In genomic region chr10:86865011-86865689, GRCh38 we compare ENCODE assay signal across 8 cellular contexts.
DNase-seq lines count a peak whose midpoint lies in the region; ATAC-seq and TF ChIP-seq lines count a peak whose summit lies in the region.
"Not testable (repeated sequence)": the region's sequence is repeated elsewhere in the genome, so short reads cannot be mapped to it uniquely, and the experiment has no call there.

No MANE protein-coding gene starts in this region.

- H3K27me3 ChIP-seq in A673 (replicated peaks; ENCODE audit: insufficient read depth, low read depth, low read length, poor library complexity); HUES48 (ENCODE audit: control insufficient read depth, insufficient read depth, low read length); WERI-Rb-1 (ENCODE audit: insufficient read depth, low read depth, severe bottlenecking); transverse colon: not testable (repeated sequence)

- not testable (repeated sequence) for H3K36me3 Mint-ChIP-seq in central memory CD8-positive, alpha-beta T cell (ENCODE audit: insufficient read depth); glutamatergic neuron (ENCODE audit: unreplicated experiment); osteocyte (ENCODE audit: unreplicated experiment)

- H3K27me3 Mint-ChIP-seq in central memory CD8-positive, alpha-beta T cell; glutamatergic neuron (ENCODE audit: unreplicated experiment); osteocyte (ENCODE audit: unreplicated experiment): not testable (repeated sequence)

- not testable (repeated sequence) for H3K9me3 ChIP-seq in A673 (ENCODE audit: low read depth, low read length, poor library complexity, severe bottlenecking); HUES48 (ENCODE audit: control insufficient read depth, insufficient read depth, low read length); WERI-Rb-1 (ENCODE audit: severe bottlenecking); transverse colon

- WGBS in transverse colon (ENCODE audit: low coverage in 1 of 2), 2 donors = 67 to 70% methylated on average over 11 of the region's 11 CpGs

- DNase-seq in A673 (ENCODE audit: low spot score); WERI-Rb-1; central memory CD8-positive, alpha-beta T cell (ENCODE audit: low spot score in 2 of 2); glutamatergic neuron; osteocyte (ENCODE audit: extremely low spot score, unreplicated experiment): not testable (repeated sequence)
- DNase-seq in islet precursor cell (peak; percentile 55), transverse colon (peak; percentile 12)

- not testable (repeated sequence) for H3K4me3 Mint-ChIP-seq in central memory CD8-positive, alpha-beta T cell; osteocyte (ENCODE audit: unreplicated experiment)
- H3K4me3 Mint-ChIP-seq in glutamatergic neuron (ENCODE audit: unreplicated experiment) = peak overlapping the region; percentile 27

- not testable (repeated sequence) for BruUV-seq in A673 (replicated peaks; lab: Mats Ljungman, UMichigan)

- not testable (repeated sequence) for H3K36me3 ChIP-seq in A673 (ENCODE audit: insufficient read depth, low read length, poor library complexity, severe bottlenecking); HUES48 (ENCODE audit: control insufficient read depth, insufficient read depth, low read length); WERI-Rb-1; transverse colon

- H3K4me1 ChIP-seq in A673 (ENCODE audit: insufficient read depth, low read length, poor library complexity, severe bottlenecking) (peaks cover 70% of the 10 kb centered on the region), HUES48 (ENCODE audit: control insufficient read depth, insufficient read depth, low read length) (peaks cover 73% of the 10 kb centered on the region), transverse colon (peaks cover 0 to 38% (median 23%) of the 10 kb centered on the region in 4 donors)

- CTCF ChIA-PET in A673 (lab: Charles Lee) = not testable (repeated sequence)

- not testable (repeated sequence) for ATAC-seq in central memory CD8-positive, alpha-beta T cell (replicated peaks; ENCODE audit: extremely low read depth, poor library complexity, severe bottlenecking)

- peak overlapping the region; percentile 27 for H3K27ac Mint-ChIP-seq in central memory CD8-positive, alpha-beta T cell (ENCODE audit: low read depth)
- H3K27ac Mint-ChIP-seq in glutamatergic neuron (ENCODE audit: unreplicated experiment) (peak overlapping the region; percentile 57), osteocyte (ENCODE audit: unreplicated experiment) (peak overlapping the region; percentile 63)

- POLR2A ChIA-PET in A673 (lab: Charles Lee; ENCODE audit: low non-redundant PET) = interaction anchor here (0.6 kb wide), 1 partner anchor 38 kb away, joined by 4 read pairs; no protein-coding TSS in a partner anchor

- not testable (repeated sequence) for TF ChIP-seq POLR2A in transverse colon (IDR thresholded peaks at IDR 0.05)

- TF ChIP-seq CTCF in A673 (conservative IDR thresholded peaks at IDR 0.05; ENCODE audit: low read depth, low read length); WERI-Rb-1 (IDR thresholded peaks at IDR 0.05; ENCODE audit: low read depth, low read length); glutamatergic neuron (IDR thresholded peaks at IDR 0.05; ENCODE audit: partially characterized antibody, unreplicated experiment); osteocyte (IDR thresholded peaks at IDR 0.05); transverse colon (IDR thresholded peaks at IDR 0.05): not testable (repeated sequence)

- H3K4me3 ChIP-seq in A673 (ENCODE audit: low read depth, low read length, poor library complexity, severe bottlenecking); HUES48 (ENCODE audit: low read depth, low read length); WERI-Rb-1 (ENCODE audit: low read depth, low read length); transverse colon: not testable (repeated sequence)

- TF ChIP-seq EP300 in transverse colon (IDR thresholded peaks at IDR 0.05; ENCODE audit: low read depth) = not testable (repeated sequence)

- intact Hi-C loops in A673 (cut with micrococcal nuclease; ENCODE audit: unreplicated experiment); transverse colon (cut with DNase I; ENCODE audit: low total_unique reads): not testable (repeated sequence)

- peak overlapping the region; percentile 57 for H3K9ac ChIP-seq in HUES48 (ENCODE audit: low read depth, low read length)

- in situ Hi-C loops in transverse colon (cut with MboI; ENCODE audit: low pct_ligation_motif_present in 1 of 4, low pct_unique_long_range_greater_than_20kb in 1 of 4, low sequenced_read_pairs in 3 of 4) = not testable (repeated sequence)

- peak overlapping the region; percentile 78 for H3K27ac ChIP-seq in A673 (ENCODE audit: low read depth, low read length, poor library complexity, severe bottlenecking)
- peak overlapping the region; percentile 96 for H3K27ac ChIP-seq in HUES48 (ENCODE audit: low read depth, low read length)
- peak overlapping the region; percentile 41 for H3K27ac ChIP-seq in WERI-Rb-1
- H3K27ac ChIP-seq in transverse colon = peak overlapping the region in 1 of 4 donors; percentile 9

- H3K9me3 Mint-ChIP-seq in central memory CD8-positive, alpha-beta T cell; glutamatergic neuron (ENCODE audit: unreplicated experiment); osteocyte (ENCODE audit: unreplicated experiment): not testable (repeated sequence)

- not testable (repeated sequence) for H3K4me1 Mint-ChIP-seq in central memory CD8-positive, alpha-beta T cell
- H3K4me1 Mint-ChIP-seq in glutamatergic neuron (ENCODE audit: low read depth, unreplicated experiment) = peaks cover 40% of the 10 kb centered on the region
- H3K4me1 Mint-ChIP-seq in osteocyte (ENCODE audit: unreplicated experiment) = peaks cover 51% of the 10 kb centered on the region
